Comparison of ENCODE assay signal across 18 cellular contexts in the genomic region with DNA sequence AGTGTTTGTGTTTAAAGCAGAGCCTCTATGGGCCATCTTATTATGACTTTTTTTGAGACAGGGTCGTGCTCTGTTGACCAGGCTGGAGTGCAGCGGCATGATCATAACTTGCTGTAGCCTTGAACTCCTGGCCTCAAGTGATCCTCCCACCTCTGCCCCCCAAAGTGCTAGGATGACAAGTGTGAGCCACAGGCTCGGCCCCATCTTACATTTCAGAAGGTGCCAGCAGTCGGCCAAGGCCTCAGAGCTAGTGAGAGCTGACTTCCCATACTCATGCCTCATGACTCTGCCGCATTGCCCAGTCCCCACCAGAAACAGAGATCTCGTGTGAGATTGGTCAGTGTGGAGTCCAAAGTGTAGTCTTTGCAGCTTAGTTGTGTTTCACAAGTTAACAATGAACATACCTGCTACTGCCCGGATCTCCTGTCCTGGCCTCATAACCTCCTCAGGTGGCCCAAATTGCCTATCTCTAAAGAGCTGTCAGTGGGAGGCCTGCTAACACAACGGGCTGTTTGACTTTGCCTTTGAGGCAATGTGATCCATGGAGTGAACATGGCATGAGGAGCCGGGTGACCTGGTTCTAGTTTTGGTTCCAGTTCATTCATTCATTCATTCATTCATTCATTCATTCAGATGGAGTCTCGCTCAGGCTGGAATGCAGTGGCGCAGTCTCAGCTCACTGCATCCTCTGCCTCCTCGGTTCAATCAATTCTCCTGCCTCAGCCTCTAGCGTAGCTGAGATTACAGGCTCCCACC. TPM values are rescaled to one million over a fixed set of nuclear protein-coding genes. Genes with fewer than 3 reads are reported as not detected.
DNase-seq lines count a peak whose midpoint lies in the region; ATAC-seq, FAIRE-seq and TF ChIP-seq lines count a peak whose summit lies in the region.
"Had no signal": no experiment of that assay in that cellular context is flagged by ENCODE, and none has a peak within 500 bp of the region (broad histone marks: within the 10 kb centered on the region; RNA-seq: fewer than 3 reads in every experiment).

No MANE protein-coding gene starts in this region.

- no peak overlapping the region for H3K14ac ChIP-seq in H1 (ENCODE audit: insufficient read length)

- H3K4me3 ChIP-seq in H1 (ENCODE audit: extremely low read depth in 1 of 4, insufficient read depth in 2 of 4, low read depth in 3 of 4, low read length in 4 of 4): no peak overlapping the region; a peak in 1 of 8 replicates
- H3K4me3 ChIP-seq: HAP-1 had no signal

- H3K4me2 ChIP-seq in H1 (ENCODE audit: insufficient read depth in 1 of 2, low read depth in 2 of 2, low read length in 2 of 2): no peak overlapping the region

- H3K9ac ChIP-seq in H1 (replicated peaks in 1 of 4; ENCODE audit: extremely low read depth in 1 of 4, low read depth in 3 of 4, low read length in 3 of 4): no peak overlapping the region

- no peak overlapping the region for H3K4me3 Mint-ChIP-seq in CD14-positive monocyte
- H3K4me3 Mint-ChIP-seq in neural crest cell: no peak overlapping the region
- H3K4me3 Mint-ChIP-seq in activated T-helper 1 cell treated with anti-CD3 and anti-CD28 coated beads, Interleukin-12 subunit alpha, Interleukin-12 subunit beta, Interleukin-2, Interleukin-4 antibody, amounts not matched to agents 30 ng/mL and 10 ng/mL and 1 ng/mL, durations not matched to agents 14 hours and 24 hours and 36 hours: no peak overlapping the region

- H3K36me3 Mint-ChIP-seq in CD14-positive monocyte (peaks cover 36 to 46% of the 10 kb centered on the region in 2 donors), neural crest cell (ENCODE audit: low read depth) (no peaks in the 10 kb centered on the region)
- peaks cover 7% of the 10 kb centered on the region for H3K36me3 Mint-ChIP-seq in activated T-helper 1 cell treated with anti-CD3 and anti-CD28 coated beads, Interleukin-12 subunit alpha, Interleukin-12 subunit beta, Interleukin-2, Interleukin-4 antibody, amounts not matched to agents 30 ng/mL and 10 ng/mL and 1 ng/mL, durations not matched to agents 14 hours and 24 hours and 36 hours (ENCODE audit: low read depth)

- no peaks in the 10 kb centered on the region for H3K9me3 ChIP-seq in H1 (ENCODE audit: insufficient read depth in 2 of 2, low read depth in 1 of 2, low read length in 1 of 2)
- H3K9me3 ChIP-seq: HAP-1 had no signal

- H4K5ac ChIP-seq in H1 (ENCODE audit: insufficient read length, low read depth, low read length): no peak overlapping the region

- H3K56ac ChIP-seq in H1 (replicated peaks; ENCODE audit: insufficient read length, low read depth, low read length): no peak overlapping the region

- 87% methylated on average over 13 of the region's 13 CpGs; no CpG with 5 or more reads in 1 of the 2 experiments for WGBS in H1 (ENCODE audit: extremely low coverage in 1 of 2, insufficient coverage in 1 of 2, insufficient read length in 1 of 2, insufficient replicate concordance in 2 of 2, low coverage in 1 of 2, low lambda C conversion rate in 2 of 2, missing lambda C conversion rate in 1 of 2), 2 experiments

- no peak for ATAC-seq in GM21367 (IDR thresholded peaks at IDR 0.05; ENCODE audit: unreplicated experiment)
- ATAC-seq: SK-N-SH treated with all-trans-retinoic acid at 6 μM for 48 hours had no signal

- H3K4me1 Mint-ChIP-seq in CD14-positive monocyte: peaks cover 90% of the 10 kb centered on the region
- H3K4me1 Mint-ChIP-seq in neural crest cell: peaks cover 18% of the 10 kb centered on the region
- peaks cover 34% of the 10 kb centered on the region for H3K4me1 Mint-ChIP-seq in activated T-helper 1 cell treated with anti-CD3 and anti-CD28 coated beads, Interleukin-12 subunit alpha, Interleukin-12 subunit beta, Interleukin-2, Interleukin-4 antibody, amounts not matched to agents 30 ng/mL and 10 ng/mL and 1 ng/mL, durations not matched to agents 14 hours and 24 hours and 36 hours (ENCODE audit: low read depth)

- TF ChIP-seq RAD21 in H1 (IDR thresholded peaks at IDR 0.05 in 1 of 2, conservative IDR thresholded peaks at IDR 0.05 in 1 of 2; ENCODE audit: low read depth in 2 of 2, low read length in 2 of 2): no peak

- H2BK5ac ChIP-seq in H1 (ENCODE audit: low read depth, low read length): no peak overlapping the region

- POLR2A ChIA-PET in RWPE1 (lab: Yijun Ruan, JAX; ENCODE audit: low non-redundant PET) (no interaction called here), H1 (lab: Charles Lee; ENCODE audit: partially characterized antibody) (interaction anchor here (0.6 to 1.8 kb wide), 4 partner anchors 9 to 94 kb away, joined by 3 to 6 read pairs (median 4); no protein-coding TSS in a partner anchor)

- no peak overlapping the region for H4K91ac ChIP-seq in H1 (replicated peaks; ENCODE audit: insufficient read length, low read length)

- FAIRE-seq in H1 (lab: Jason Lieb, UNC): no peak
- FAIRE-seq: A204.1, GM12892, GM18507 had no signal

- no peak for DNase-seq in CD14-positive monocyte (ENCODE audit: low spot score)
- DNase-seq in RWPE1 (ENCODE audit: low spot score): no peak
- no peak for DNase-seq in H1 (ENCODE audit: low read depth in 1 of 2, low spot score in 2 of 2)
- DNase-seq in neural crest cell (ENCODE audit: low read depth, low spot score): no peak
- no peak for DNase-seq in activated T-helper 1 cell treated with anti-CD3 and anti-CD28 coated beads, Interleukin-12 subunit alpha, Interleukin-12 subunit beta, Interleukin-2, Interleukin-4 antibody, amounts not matched to agents 30 ng/mL and 10 ng/mL and 1 ng/mL, durations not matched to agents 14 hours and 24 hours and 36 hours (ENCODE audit: low spot score)
- no peak for DNase-seq in EL
- DNase-seq in LoVo (ENCODE audit: low spot score): no peak
- DNase-seq: CD4-positive, alpha-beta memory T cell; NCI-H1694 treated with DMSO at 0.1 percent for 48 hours; NCI-H510A; NCI-H774; SIG-M5 had no signal

- no peak overlapping the region for H2AFZ ChIP-seq in H1 (ENCODE audit: low read length)

- intact Hi-C loops in CD14-positive monocyte (cut with micrococcal nuclease): loop anchor here (5.0 to 10.0 kb wide), 2 partner anchors 35 to 52 kb away; a partner anchor contains a TSS
- intact Hi-C loops in activated T-helper 1 cell treated with anti-CD3 and anti-CD28 coated beads, Interleukin-12 subunit alpha, Interleukin-12 subunit beta, Interleukin-2, Interleukin-4 antibody, amounts not matched to agents 30 ng/mL and 10 ng/mL and 1 ng/mL, durations not matched to agents 14 hours and 24 hours and 36 hours (cut with micrococcal nuclease): no loop called here

- H2BK120ac ChIP-seq in H1 (replicated peaks; ENCODE audit: low read depth, low read length): no peak overlapping the region

- H3K27me3 Mint-ChIP-seq in CD14-positive monocyte (ENCODE audit: low read depth in 3 of 3) (peaks cover 0 to 3% (median 3%) of the 10 kb centered on the region in 3 donors), neural crest cell (ENCODE audit: low read depth) (no peaks in the 10 kb centered on the region)
- H3K27me3 Mint-ChIP-seq in activated T-helper 1 cell treated with anti-CD3 and anti-CD28 coated beads, Interleukin-12 subunit alpha, Interleukin-12 subunit beta, Interleukin-2, Interleukin-4 antibody, amounts not matched to agents 30 ng/mL and 10 ng/mL and 1 ng/mL, durations not matched to agents 14 hours and 24 hours and 36 hours (ENCODE audit: insufficient read depth): no peaks in the 10 kb centered on the region
- H3K27me3 Mint-ChIP-seq: CD4-positive, alpha-beta memory T cell had no signal

- TF ChIP-seq CTCF in CD14-positive monocyte (IDR thresholded peaks at IDR 0.05) (no peak), RWPE1 (conservative IDR thresholded peaks at IDR 0.05; ENCODE audit: low read depth) (no peak), H1 (IDR thresholded peaks at IDR 0.05; ENCODE audit: control extremely low read depth in 1 of 3, insufficient read depth in 1 of 3, low read depth in 1 of 3, low read length in 3 of 3) (no peak), neural crest cell (conservative IDR thresholded peaks at IDR 0.05) (no peak)

- peaks cover 17% of the 10 kb centered on the region for H3K79me1 ChIP-seq in H1 (ENCODE audit: low read depth, low read length)

- H3K9me3 Mint-ChIP-seq in CD14-positive monocyte (no peaks in the 10 kb centered on the region), neural crest cell (no peaks in the 10 kb centered on the region)
- no peaks in the 10 kb centered on the region for H3K9me3 Mint-ChIP-seq in activated T-helper 1 cell treated with anti-CD3 and anti-CD28 coated beads, Interleukin-12 subunit alpha, Interleukin-12 subunit beta, Interleukin-2, Interleukin-4 antibody, amounts not matched to agents 30 ng/mL and 10 ng/mL and 1 ng/mL, durations not matched to agents 14 hours and 24 hours and 36 hours

- peak overlapping the region; percentile 99 for H3K27ac ChIP-seq in RWPE1
- no peak overlapping the region for H3K27ac ChIP-seq in H1 (ENCODE audit: low read depth, low read length)

- H2BK20ac ChIP-seq in H1 (ENCODE audit: low read length): peak overlapping the region; percentile 16; the same call in 1 of the 2 replicates

- no peak overlapping the region for H4K8ac ChIP-seq in H1 (ENCODE audit: extremely low read depth, insufficient read depth, low read length)

- no peak for TF ChIP-seq POLR2A in H1 (IDR thresholded peaks at IDR 0.05; ENCODE audit: control extremely low read depth in 1 of 2, low read depth in 2 of 2, low read length in 2 of 2)

- CTCF ChIA-PET in RWPE1 (lab: Yijun Ruan, JAX): interaction anchor here (0.6 kb wide), 1 partner anchor 56 kb away, joined by 3 read pairs; a partner anchor contains a TSS
- CTCF ChIA-PET in H1 (lab: Charles Lee; ENCODE audit: partially characterized antibody): interaction anchor here (1.1 to 1.3 kb wide), 3 partner anchors 9 to 50 kb away, joined by 3 to 4 read pairs (median 3); no protein-coding TSS in a partner anchor

- H3K23me2 ChIP-seq in H1 (ENCODE audit: low read depth, low read length): no peaks in the 10 kb centered on the region

- H4K20me1 ChIP-seq in H1 (replicated peaks in 1 of 2; ENCODE audit: control insufficient read depth in 1 of 2, insufficient read depth in 2 of 2, low read length in 2 of 2): peaks cover 0 to 3% of the 10 kb centered on the region in 2 experiments

- 0 out of 2 replicates have a peak overlapping the region, but pooled peaks have one; percentile 12 for H2BK15ac ChIP-seq in H1 (ENCODE audit: low read length)

- H3K27me3 ChIP-seq in H1 (replicated peaks in 1 of 4; ENCODE audit: control insufficient read depth in 3 of 4, extremely low read depth in 1 of 4, insufficient read depth in 3 of 4, low read length in 3 of 4): no peaks in the 10 kb centered on the region

- no peak overlapping the region for H3K4ac ChIP-seq in H1 (replicated peaks; ENCODE audit: insufficient read length, low read depth, low read length)

- H3K4me1 ChIP-seq in H1 (replicated peaks in 1 of 4; ENCODE audit: control insufficient read depth in 3 of 4, insufficient read depth in 4 of 4, low read length in 3 of 4): peaks cover 7 to 28% (median 19%) of the 10 kb centered on the region in 4 experiments

- TF ChIP-seq EP300 in H1 (IDR thresholded peaks at IDR 0.05; ENCODE audit: borderline replicate concordance in 1 of 2, low read depth in 2 of 2, low read length in 2 of 2): no peak

- H3K27ac Mint-ChIP-seq in CD14-positive monocyte: peak overlapping the region; percentile 99 to 100 (median 100)
- peak overlapping the region; percentile 52 for H3K27ac Mint-ChIP-seq in neural crest cell (ENCODE audit: unreplicated experiment)
- no peak overlapping the region for H3K27ac Mint-ChIP-seq in activated T-helper 1 cell treated with anti-CD3 and anti-CD28 coated beads, Interleukin-12 subunit alpha, Interleukin-12 subunit beta, Interleukin-2, Interleukin-4 antibody, amounts not matched to agents 30 ng/mL and 10 ng/mL and 1 ng/mL, durations not matched to agents 14 hours and 24 hours and 36 hours

- H2AK5ac ChIP-seq in H1 (ENCODE audit: low read depth, low read length): no peak overlapping the region

- H3K36me3 ChIP-seq in H1 (ENCODE audit: control insufficient read depth in 2 of 4, insufficient read depth in 4 of 4, low read length in 3 of 4): no peaks in the 10 kb centered on the region; a peak in 1 of 8 replicates
- H3K36me3 ChIP-seq: HAP-1 had no signal

- no peak overlapping the region for H2BK12ac ChIP-seq in H1 (ENCODE audit: low read depth, low read length)

- H3K79me2 ChIP-seq in H1 (ENCODE audit: control insufficient read depth in 1 of 2, insufficient read depth in 2 of 2, low read length in 2 of 2): peaks cover 4 to 58% of the 10 kb centered on the region in 2 experiments

- H3K23ac ChIP-seq in H1 (ENCODE audit: insufficient read length): no peak overlapping the region

- H3K18ac ChIP-seq in H1 (ENCODE audit: extremely low read depth, low read length): no peak overlapping the region

RNA-seq across cellular contexts. Expression of a gene that starts 13.7 kb away (rescaled TPM):
- polyA plus RNA-seq in CD14-positive monocyte (1 to 10 TPM; 3.2 to 7.2 TPM), H1 (2011; rRNA removed) (26.9 and 44.8 TPM in 2 replicates)
- 74.4 and 77.7 TPM in 2 replicates for total RNA-seq in H1 (2021; fragmentation: NEBNext Ultra II Directional; extraction: Animal tissue kit (Norgen Biotek cat#: 25700))
- 38.8 TPM for polyA plus RNA-seq in H1 (2011; cell fraction: cytosol; rRNA removed)
- polyA plus RNA-seq in H1 (2011; cell fraction: nucleus; rRNA removed): 239 TPM
- 69.2 to 78.6 TPM (median 71.3 TPM) in 4 replicates for polyA plus RNA-seq in H1 (2012, experiment 1 of 2)
- polyA plus RNA-seq in H1 (2012, experiment 2 of 2): 36.3 TPM
- 30.5 TPM for polyA plus RNA-seq in H1 (2013, experiment 1 of 2)
- 28.3 TPM for polyA plus RNA-seq in H1 (2013, experiment 2 of 2)
- 70.0 and 80.8 TPM in 2 replicates for polyA minus RNA-seq in H1 (2011; rRNA and poly(A)+ RNA removed)
- 33.0 TPM for polyA minus RNA-seq in H1 (2011; cell fraction: cytosol; rRNA and poly(A)+ RNA removed)
- 42.4 TPM for polyA minus RNA-seq in H1 (2011; cell fraction: nucleus; rRNA and poly(A)+ RNA removed)
- total RNA-seq in neural crest cell: 73.0 and 76.6 TPM in 2 replicates
- 66.5 and 67.5 TPM in 2 replicates for total RNA-seq in activated T-helper 1 cell treated with anti-CD3 and anti-CD28 coated beads, Interleukin-12 subunit alpha, Interleukin-12 subunit beta, Interleukin-2, Interleukin-4 antibody, amounts not matched to agents 30 ng/mL and 10 ng/mL and 1 ng/mL, durations not matched to agents 14 hours and 24 hours and 36 hours

RNA-seq across cellular contexts. Expression of a gene that starts 39.9 kb away (rescaled TPM):
- polyA plus RNA-seq in CD14-positive monocyte (1 to 10 TPM; 3.5 to 4.0 TPM), H1 (2011; rRNA removed) (44.3 and 59.8 TPM in 2 replicates)
- 48.4 and 53.0 TPM in 2 replicates for total RNA-seq in H1 (2021; fragmentation: NEBNext Ultra II Directional; extraction: Animal tissue kit (Norgen Biotek cat#: 25700))
- polyA plus RNA-seq in H1 (2011; cell fraction: cytosol; rRNA removed): 59.0 TPM
- 192 TPM for polyA plus RNA-seq in H1 (2011; cell fraction: nucleus; rRNA removed)
- polyA plus RNA-seq in H1 (2012, experiment 1 of 2): 47.0 to 64.6 TPM (median 57.7 TPM) in 4 replicates
- polyA plus RNA-seq in H1 (2012, experiment 2 of 2): 40.2 TPM
- 22.1 TPM for polyA plus RNA-seq in H1 (2013, experiment 1 of 2)
- 21.0 TPM for polyA plus RNA-seq in H1 (2013, experiment 2 of 2)
- 55.5 and 60.1 TPM in 2 replicates for polyA minus RNA-seq in H1 (2011; rRNA and poly(A)+ RNA removed)
- polyA minus RNA-seq in H1 (2011; cell fraction: cytosol; rRNA and poly(A)+ RNA removed): 31.8 TPM
- polyA minus RNA-seq in H1 (2011; cell fraction: nucleus; rRNA and poly(A)+ RNA removed): 49.7 TPM
- total RNA-seq in neural crest cell: 54.8 and 63.9 TPM in 2 replicates
- total RNA-seq in activated T-helper 1 cell treated with anti-CD3 and anti-CD28 coated beads, Interleukin-12 subunit alpha, Interleukin-12 subunit beta, Interleukin-2, Interleukin-4 antibody, amounts not matched to agents 30 ng/mL and 10 ng/mL and 1 ng/mL, durations not matched to agents 14 hours and 24 hours and 36 hours: 16.7 and 22.2 TPM in 2 replicates

RNA-seq across cellular contexts. Expression of a gene that starts 50.8 kb away (rescaled TPM):
- 100 to 1,000 TPM; 361 to 364 TPM for polyA plus RNA-seq in CD14-positive monocyte
- total RNA-seq in H1 (2021; fragmentation: NEBNext Ultra II Directional; extraction: Animal tissue kit (Norgen Biotek cat#: 25700)): 264 and 278 TPM in 2 replicates
- 635 and 737 TPM in 2 replicates for polyA plus RNA-seq in H1 (2011; rRNA removed)
- polyA plus RNA-seq in H1 (2011; cell fraction: cytosol; rRNA removed): 524 TPM
- 323 TPM for polyA plus RNA-seq in H1 (2011; cell fraction: nucleus; rRNA removed)
- 261 to 426 TPM (median 395 TPM) in 4 replicates for polyA plus RNA-seq in H1 (2012, experiment 1 of 2)
- 280 TPM for polyA plus RNA-seq in H1 (2012, experiment 2 of 2)
- 303 TPM for polyA plus RNA-seq in H1 (2013, experiment 1 of 2)
- 320 TPM for polyA plus RNA-seq in H1 (2013, experiment 2 of 2)
- 293 and 336 TPM in 2 replicates for polyA minus RNA-seq in H1 (2011; rRNA and poly(A)+ RNA removed)
- polyA minus RNA-seq in H1 (2011; cell fraction: cytosol; rRNA and poly(A)+ RNA removed): 101 TPM
- polyA minus RNA-seq in H1 (2011; cell fraction: nucleus; rRNA and poly(A)+ RNA removed): 78.6 TPM
- total RNA-seq in neural crest cell: 174 and 181 TPM in 2 replicates
- total RNA-seq in activated T-helper 1 cell treated with anti-CD3 and anti-CD28 coated beads, Interleukin-12 subunit alpha, Interleukin-12 subunit beta, Interleukin-2, Interleukin-4 antibody, amounts not matched to agents 30 ng/mL and 10 ng/mL and 1 ng/mL, durations not matched to agents 14 hours and 24 hours and 36 hours: 205 and 208 TPM in 2 replicates

RNA-seq across cellular contexts. Expression of a gene that starts 52.5 kb away (rescaled TPM):
- 1 to 10 TPM; 1.9 to 4.2 TPM for polyA plus RNA-seq in CD14-positive monocyte
- total RNA-seq in H1 (2021; fragmentation: NEBNext Ultra II Directional; extraction: Animal tissue kit (Norgen Biotek cat#: 25700)): 0.38 and 0.39 TPM in 2 replicates
- polyA plus RNA-seq in H1 (2011; rRNA removed): 0.45 and 0.67 TPM in 2 replicates
- polyA plus RNA-seq in H1 (2011; cell fraction: cytosol; rRNA removed): 0.45 TPM
- polyA plus RNA-seq in H1 (2011; cell fraction: nucleus; rRNA removed): 1.1 TPM
- polyA plus RNA-seq in H1 (2012, experiment 1 of 2): 0.48 to 0.87 TPM (median 0.69 TPM) in 4 replicates
- 0.34 TPM for polyA plus RNA-seq in H1 (2012, experiment 2 of 2)
- 0.45 TPM for polyA plus RNA-seq in H1 (2013, experiment 1 of 2)
- polyA plus RNA-seq in H1 (2013, experiment 2 of 2): 0.35 TPM
- polyA minus RNA-seq in H1 (2011; rRNA and poly(A)+ RNA removed): 0.24 and 0.38 TPM in 2 replicates
- 0.95 TPM for polyA minus RNA-seq in H1 (2011; cell fraction: cytosol; rRNA and poly(A)+ RNA removed)
- polyA minus RNA-seq in H1 (2011; cell fraction: nucleus; rRNA and poly(A)+ RNA removed): 1.2 TPM
- total RNA-seq in neural crest cell: 1.7 and 1.8 TPM in 2 replicates
- 1.3 and 1.8 TPM in 2 replicates for total RNA-seq in activated T-helper 1 cell treated with anti-CD3 and anti-CD28 coated beads, Interleukin-12 subunit alpha, Interleukin-12 subunit beta, Interleukin-2, Interleukin-4 antibody, amounts not matched to agents 30 ng/mL and 10 ng/mL and 1 ng/mL, durations not matched to agents 14 hours and 24 hours and 36 hours
